ENCODE assay signal across 11 cellular contexts in genomic region chr15:25811481-25811906, GRCh38. TPM values are rescaled to one million over a fixed set of nuclear protein-coding genes. Genes with fewer than 3 reads are reported as not detected.
A peak's percentile ranks its signal among the peaks of the same experiment; 100 is the strongest.
DNase-seq lines count a peak whose midpoint lies in the region; ATAC-seq and TF ChIP-seq lines count a peak whose summit lies in the region.
"Had no signal": no experiment of that assay in that cellular context is flagged by ENCODE, and none has a peak within 500 bp of the region (broad histone marks: within the 10 kb centered on the region; RNA-seq: fewer than 3 reads in every experiment).

No MANE protein-coding gene starts in this region.

- H3K4me3 Mint-ChIP-seq in activated CD4-positive, alpha-beta T cell treated with anti-CD3 and anti-CD28 coated beads, Interleukin-2, amount 10 ng/mL, durations not matched to agents 7 days and 5 days = peak overlapping the region; percentile 61
- H3K4me3 Mint-ChIP-seq in T-helper 17 cell (peak overlapping the region; percentile 82), WTC11 (no peak overlapping the region)
- H3K4me3 Mint-ChIP-seq in stimulated activated memory B cell treated with anti-CD40 and anti-IgM and Interleukin-4, amounts not matched to agents 10 μg/mL and 1 μg/mL and 100 μg/mL, for 72 hours = no peak overlapping the region

- no peak overlapping the region for H3K4me3 ChIP-seq in Peyer's patch
- H3K4me3 ChIP-seq: A549 had no signal

- H3K27me3 Mint-ChIP-seq in activated CD4-positive, alpha-beta T cell treated with anti-CD3 and anti-CD28 coated beads, Interleukin-2, amount 10 ng/mL, durations not matched to agents 7 days and 5 days = no peaks in the 10 kb centered on the region
- H3K27me3 Mint-ChIP-seq in T-helper 17 cell (no peaks in the 10 kb centered on the region), WTC11 (ENCODE audit: low read depth) (no peaks in the 10 kb centered on the region)
- H3K27me3 Mint-ChIP-seq in stimulated activated memory B cell treated with anti-CD40 and anti-IgM and Interleukin-4, amounts not matched to agents 10 μg/mL and 1 μg/mL and 100 μg/mL, for 72 hours = peaks cover 37% of the 10 kb centered on the region

- no peaks in the 10 kb centered on the region for H3K9me3 Mint-ChIP-seq in activated CD4-positive, alpha-beta T cell treated with anti-CD3 and anti-CD28 coated beads, Interleukin-2, amount 10 ng/mL, durations not matched to agents 7 days and 5 days
- no peaks in the 10 kb centered on the region for H3K9me3 Mint-ChIP-seq in stimulated activated memory B cell treated with anti-CD40 and anti-IgM and Interleukin-4, amounts not matched to agents 10 μg/mL and 1 μg/mL and 100 μg/mL, for 72 hours
- no peaks in the 10 kb centered on the region for H3K9me3 Mint-ChIP-seq in WTC11
- H3K9me3 Mint-ChIP-seq: nephron progenitor cell had no signal

- peaks cover 0 to 6% (median 0%) of the 10 kb centered on the region in 4 donors for H3K4me1 ChIP-seq in Peyer's patch
- H3K4me1 ChIP-seq: A549 had no signal

- no peak for TF ChIP-seq POLR2A in Peyer's patch (IDR thresholded peaks at IDR 0.05)

- peaks cover 71% of the 10 kb centered on the region for H3K4me1 Mint-ChIP-seq in activated CD4-positive, alpha-beta T cell treated with anti-CD3 and anti-CD28 coated beads, Interleukin-2, amount 10 ng/mL, durations not matched to agents 7 days and 5 days
- H3K4me1 Mint-ChIP-seq in T-helper 17 cell (peaks cover 41% of the 10 kb centered on the region), WTC11 (peaks cover 14% of the 10 kb centered on the region)
- peaks cover 16% of the 10 kb centered on the region for H3K4me1 Mint-ChIP-seq in stimulated activated memory B cell treated with anti-CD40 and anti-IgM and Interleukin-4, amounts not matched to agents 10 μg/mL and 1 μg/mL and 100 μg/mL, for 72 hours

- CTCF ChIA-PET in activated CD4-positive, alpha-beta T cell treated with anti-CD3 and anti-CD28 coated beads, Interleukin-2, amount 10 ng/mL, durations not matched to agents 7 days and 5 days (lab: Charles Lee) = interaction anchor here (1.1 kb wide), 1 partner anchor 173 kb away, joined by 3 read pairs; no protein-coding TSS in a partner anchor
- CTCF ChIA-PET in WTC11 (lab: Charles Lee) = interaction anchor here (1.9 to 4.5 kb wide), 2 partner anchors 28 to 101 kb away, joined by 9 to 21 read pairs; no protein-coding TSS in a partner anchor

- H3K27ac ChIP-seq in Peyer's patch = no peak overlapping the region
- H3K27ac ChIP-seq: A549 had no signal

- ATAC-seq in HG02870 (IDR thresholded peaks at IDR 0.05; ENCODE audit: unreplicated experiment) (peak; percentile 91), T-helper 17 cell (peak; percentile 29), WTC11 (no peak)
- ATAC-seq in stimulated activated memory B cell treated with anti-CD40 and anti-IgM and Interleukin-4, amounts not matched to agents 10 μg/mL and 1 μg/mL and 100 μg/mL, for 72 hours = peak; percentile 81
- ATAC-seq: A549 had no signal

- peak overlapping the region; percentile 84 for H3K27ac Mint-ChIP-seq in activated CD4-positive, alpha-beta T cell treated with anti-CD3 and anti-CD28 coated beads, Interleukin-2, amount 10 ng/mL, durations not matched to agents 7 days and 5 days
- H3K27ac Mint-ChIP-seq in T-helper 17 cell (peak overlapping the region; percentile 85), WTC11 (no peak overlapping the region)
- H3K27ac Mint-ChIP-seq in stimulated activated memory B cell treated with anti-CD40 and anti-IgM and Interleukin-4, amounts not matched to agents 10 μg/mL and 1 μg/mL and 100 μg/mL, for 72 hours = no peak overlapping the region

- peaks cover 24% of the 10 kb centered on the region for H3K36me3 Mint-ChIP-seq in activated CD4-positive, alpha-beta T cell treated with anti-CD3 and anti-CD28 coated beads, Interleukin-2, amount 10 ng/mL, durations not matched to agents 7 days and 5 days (ENCODE audit: low read depth)
- H3K36me3 Mint-ChIP-seq in T-helper 17 cell (ENCODE audit: low read depth) (peaks cover 5% of the 10 kb centered on the region), WTC11 (no peaks in the 10 kb centered on the region)
- no peaks in the 10 kb centered on the region for H3K36me3 Mint-ChIP-seq in stimulated activated memory B cell treated with anti-CD40 and anti-IgM and Interleukin-4, amounts not matched to agents 10 μg/mL and 1 μg/mL and 100 μg/mL, for 72 hours

- POLR2A ChIA-PET in activated CD4-positive, alpha-beta T cell treated with anti-CD3 and anti-CD28 coated beads, Interleukin-2, amount 10 ng/mL, durations not matched to agents 7 days and 5 days (lab: Charles Lee) = no interaction called here
- POLR2A ChIA-PET in WTC11 (lab: Charles Lee) = interaction anchor here (0.6 kb wide), 1 partner anchor 694 kb away, joined by 6 read pairs; no protein-coding TSS in a partner anchor

- no peaks in the 10 kb centered on the region for H3K9me3 ChIP-seq in T-helper 17 cell (ENCODE audit: control insufficient read depth, low read length, poor library complexity, severe bottlenecking)
- H3K9me3 ChIP-seq in Peyer's patch = peaks cover 0 to 4% (median 0%) of the 10 kb centered on the region in 4 donors
- H3K9me3 ChIP-seq: A549 had no signal

- peak; percentile 40 for DNase-seq in activated CD4-positive, alpha-beta T cell treated with anti-CD3 and anti-CD28 coated beads, Interleukin-2, amount 10 ng/mL, durations not matched to agents 7 days and 5 days
- DNase-seq in activated CD4-positive, alpha-beta T cell treated with anti-CD3 and anti-CD28 coated beads, Interleukin-2, amount 50 U/mL, for 48 hours = no peak
- DNase-seq in T-helper 17 cell = no peak
- DNase-seq in Peyer's patch = no peak
- DNase-seq in WTC11 (ENCODE audit: low spot score) = no peak
- DNase-seq in NCI-H774 (lab: John Stamatoyannopoulos, UW) = no peak
- DNase-seq: T-helper 9 cell had no signal

- no peaks in the 10 kb centered on the region for H3K36me3 ChIP-seq in Peyer's patch

- H3K27me3 ChIP-seq in Peyer's patch = no peaks in the 10 kb centered on the region

- TF ChIP-seq CTCF in Peyer's patch (IDR thresholded peaks at IDR 0.05) = no peak
- no peak for TF ChIP-seq CTCF in WTC11 (IDR thresholded peaks at IDR 0.05)

TF ChIP-seq in WTC11, 78 proteins besides CTCF, POLR2A, EP300 and RAD21:
- TF ChIP-seq ATF3 (CRISPR knock-in tag; conservative IDR thresholded peaks at IDR 0.05) = no peak

RNA-seq across cellular contexts. Expression of gene ATP10A, which starts 51.6 kb away (rescaled TPM):
- 10 to 100 TPM; 57.9 to 62.4 TPM for total RNA-seq in activated CD4-positive, alpha-beta T cell treated with anti-CD3 and anti-CD28 coated beads, Interleukin-2, amount 10 ng/mL, durations not matched to agents 7 days and 5 days
- 10 to 100 TPM; 28.6 to 36.8 TPM for total RNA-seq in T-helper 17 cell
- 1 to 10 TPM; 1.6 to 7.4 (median 3.7) TPM for total RNA-seq in Peyer's patch
- total RNA-seq in WTC11 (2021) = 2.1 to 2.4 TPM (median 2.1 TPM) in 3 replicates

Comparison
In these comparisons a context has a peak if more than half of its experiments do, and no peak if none do; other contexts are left out.
1. H3K27ac Mint-ChIP-seq: peak in activated CD4-positive, alpha-beta T cell treated with anti-CD3 and anti-CD28 coated beads, Interleukin-2, amount 10 ng/mL, durations not matched to agents 7 days and 5 days (single experiment) and T-helper 17 cell (single experiment); none in stimulated activated memory B cell treated with anti-CD40 and anti-IgM and Interleukin-4, amounts not matched to agents 10 μg/mL and 1 μg/mL and 100 μg/mL, for 72 hours (single experiment) and WTC11 (single experiment).
2. H3K4me3 Mint-ChIP-seq: peak in activated CD4-positive, alpha-beta T cell treated with anti-CD3 and anti-CD28 coated beads, Interleukin-2, amount 10 ng/mL, durations not matched to agents 7 days and 5 days (single experiment) and T-helper 17 cell (single experiment); none in stimulated activated memory B cell treated with anti-CD40 and anti-IgM and Interleukin-4, amounts not matched to agents 10 μg/mL and 1 μg/mL and 100 μg/mL, for 72 hours (single experiment) and WTC11 (single experiment).